ENCODE assay signal across 1 cellular context in genomic region chr19:41431426-41432386, GRCh38.
TF ChIP-seq lines count a peak whose summit lies in the region.

No MANE protein-coding gene starts in this region.

TF ChIP-seq in K562, 482 proteins besides CTCF, POLR2A, EP300 and RAD21 (continued from another document):
- TF ChIP-seq CBX8 (IDR thresholded peaks at IDR 0.05; ENCODE audit: borderline replicate concordance, extremely low read depth, low read depth, low read length, poor library complexity, severe bottlenecking) (no peak), MECOM (CRISPR knock-in tag; IDR thresholded peaks at IDR 0.05) (no peak), RBFOX2 (IDR thresholded peaks at IDR 0.05; ENCODE audit: low read depth, low read length) (peak; percentile 46), POLR2G (IDR thresholded peaks at IDR 0.05; ENCODE audit: low read depth, low read length) (peak; percentile 56; the same call in 1 of the 2 replicates), ZNF695 (CRISPR knock-in tag; IDR thresholded peaks at IDR 0.05) (no peak), SMARCB1 (IDR thresholded peaks at IDR 0.05; ENCODE audit: insufficient read length, low read depth) (no peak), GTF2E2 (tag; IDR thresholded peaks at IDR 0.05) (no peak), MLX (CRISPR knock-in tag; conservative IDR thresholded peaks at IDR 0.05) (no peak), ADNP (tag; IDR thresholded peaks at IDR 0.05) (no peak)
